ENCODE assay signal across 8 cellular contexts in the genomic region with DNA sequence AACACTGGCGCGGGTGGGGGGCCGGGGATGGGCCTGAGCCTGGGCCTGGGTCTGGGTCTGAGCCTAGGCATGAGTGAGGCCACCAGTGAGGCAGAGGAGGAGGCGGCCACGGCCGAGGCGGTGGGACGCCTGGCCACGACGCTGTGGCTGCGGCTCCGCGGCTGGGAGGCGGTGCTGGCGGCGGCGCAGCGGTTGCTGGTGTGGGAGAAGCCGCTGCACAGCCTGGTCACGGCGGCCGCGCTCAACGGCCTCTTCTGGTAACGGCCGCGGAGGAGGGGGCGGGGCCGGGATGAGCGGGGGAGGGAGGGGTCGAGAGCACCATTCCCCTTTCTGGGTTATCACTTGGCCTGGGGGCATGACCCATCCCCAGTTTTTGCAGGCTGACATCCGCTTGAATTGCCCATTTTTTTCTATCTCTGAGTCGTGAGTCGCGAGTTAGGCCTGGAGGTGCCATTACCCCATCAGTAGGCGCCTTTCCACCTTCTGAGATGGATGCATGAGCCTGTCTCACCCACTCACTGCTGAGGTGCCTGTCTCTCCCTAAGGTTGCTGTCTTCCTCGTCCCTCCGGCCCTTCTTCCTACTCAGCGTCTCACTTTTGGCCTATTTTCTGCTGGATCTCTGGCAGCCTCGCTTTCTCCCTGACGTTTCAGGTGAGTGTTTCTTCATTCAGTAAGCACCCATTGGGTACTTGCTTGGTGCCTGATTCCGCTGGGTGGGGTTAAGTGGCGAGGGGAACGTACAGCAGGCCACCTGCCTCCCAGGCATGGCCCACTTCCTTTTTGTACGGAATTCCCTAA. TPM values are rescaled to one million over a fixed set of nuclear protein-coding genes. Genes with fewer than 3 reads are reported as not detected.
DNase-seq lines count a peak whose midpoint lies in the region; ATAC-seq and TF ChIP-seq lines count a peak whose summit lies in the region.

No MANE protein-coding gene starts in this region.

- H3K27me3 Mint-ChIP-seq in CD14-positive monocyte (ENCODE audit: low read depth in 3 of 3), result peaks cover 0 to 3% (median 0%) of the 10 kb centered on the region in 3 donors
- no peaks in the 10 kb centered on the region for H3K27me3 Mint-ChIP-seq in T-helper 1 cell treated with Interleukin-12 subunit alpha and Interleukin-12 subunit beta and Interleukin-4 antibody, amounts not matched to agents 30 μg/mL and 1 μg/mL, for 36 hours (ENCODE audit: low read depth)

- DNase-seq in CD14-positive monocyte (ENCODE audit: low spot score), result no peak
- peak; percentile 20 for DNase-seq in cerebellar cortex (ENCODE audit: low spot score)
- DNase-seq in left lung, result peak in 1 of 2 donors; percentile 91
- DNase-seq in stimulated activated CD4-positive, alpha-beta T cell treated with anti-CD3 and anti-CD28 coated beads, Interleukin-4, amount 100 ng/mL, for 4 hours, result peak; percentile 10 to 46

- H3K27ac Mint-ChIP-seq in CD14-positive monocyte, result peak overlapping the region; percentile 57 to 91 (median 80)
- peak overlapping the region; percentile 84 for H3K27ac Mint-ChIP-seq in T-helper 1 cell treated with Interleukin-12 subunit alpha and Interleukin-12 subunit beta and Interleukin-4 antibody, amounts not matched to agents 30 μg/mL and 1 μg/mL, for 36 hours

- TF ChIP-seq CTCF in CD14-positive monocyte (IDR thresholded peaks at IDR 0.05), result peak; percentile 55
- no peak for TF ChIP-seq CTCF in left lung (IDR thresholded peaks at IDR 0.05)

- peaks cover 68% of the 10 kb centered on the region for H3K4me1 Mint-ChIP-seq in CD14-positive monocyte
- H3K4me1 Mint-ChIP-seq in T-helper 1 cell treated with Interleukin-12 subunit alpha and Interleukin-12 subunit beta and Interleukin-4 antibody, amounts not matched to agents 30 μg/mL and 1 μg/mL, for 36 hours (ENCODE audit: low read depth), result peaks cover 60% of the 10 kb centered on the region

- peaks cover 18 to 66% of the 10 kb centered on the region in 2 donors for H3K4me1 ChIP-seq in left lung

- H3K27ac ChIP-seq in left lung, result peak overlapping the region; percentile 99 to 100

- H3K9me3 ChIP-seq in left lung, result no peaks in the 10 kb centered on the region

- H3K36me3 ChIP-seq in left lung, result peaks cover 0 to 58% of the 10 kb centered on the region in 2 donors

- no peaks in the 10 kb centered on the region for H3K27me3 ChIP-seq in left lung

- intact Hi-C loops in CD14-positive monocyte (cut with micrococcal nuclease) (loop anchor here (1.0 to 10.0 kb wide), 6 partner anchors 28 to 426 kb away; partner anchors contain the start of genes ABCB6 (in 1 of the 2), GLB1L (in 1 of the 2), STK16 (in 1 of the 2) and TUBA4A (in 1 of the 2)), left lung (cut with DNase I) (no loop called here)

- H3K4me3 ChIP-seq in left lung, result peak overlapping the region; percentile 98

- peak overlapping the region; percentile 86 to 95 for H3K4me3 Mint-ChIP-seq in CD14-positive monocyte
- H3K4me3 Mint-ChIP-seq in T-helper 1 cell treated with Interleukin-12 subunit alpha and Interleukin-12 subunit beta and Interleukin-4 antibody, amounts not matched to agents 30 μg/mL and 1 μg/mL, for 36 hours, result peak overlapping the region; percentile 89

- H3K9me3 Mint-ChIP-seq in CD14-positive monocyte, result peaks cover 0 to 2% (median 0%) of the 10 kb centered on the region in 7 donors
- no peaks in the 10 kb centered on the region for H3K9me3 Mint-ChIP-seq in T-helper 1 cell treated with Interleukin-12 subunit alpha and Interleukin-12 subunit beta and Interleukin-4 antibody, amounts not matched to agents 30 μg/mL and 1 μg/mL, for 36 hours

- peak; percentile 27 for ATAC-seq in GM19397 (IDR thresholded peaks at IDR 0.05; ENCODE audit: unreplicated experiment)
- peak; percentile 8 for ATAC-seq in HG03460 (IDR thresholded peaks at IDR 0.05; ENCODE audit: unreplicated experiment)
- peak; percentile 1 for ATAC-seq in left lung
- no peak for ATAC-seq in GM18519 (IDR thresholded peaks at IDR 0.05; ENCODE audit: low FRiP score, unreplicated experiment)

- H3K36me3 Mint-ChIP-seq in CD14-positive monocyte, result peaks cover 52 to 62% of the 10 kb centered on the region in 2 donors
- H3K36me3 Mint-ChIP-seq in T-helper 1 cell treated with Interleukin-12 subunit alpha and Interleukin-12 subunit beta and Interleukin-4 antibody, amounts not matched to agents 30 μg/mL and 1 μg/mL, for 36 hours (ENCODE audit: low read depth), result peaks cover 33% of the 10 kb centered on the region

RNA-seq across cellular contexts. Expression of gene RETREG2, which starts 0.5 kb away (rescaled TPM):
- 10 to 100 TPM; 37.7 to 39.4 TPM for polyA plus RNA-seq in CD14-positive monocyte
- total RNA-seq in left lung, result 10 to 100 TPM; 84.6 to 85.4 TPM

RNA-seq across cellular contexts. Expression of gene CNPPD1, which starts 1.9 kb away (rescaled TPM):
- polyA plus RNA-seq in CD14-positive monocyte, result 10 to 100 TPM; 68.8 to 71.3 TPM
- 10 to 100 TPM; 59.0 to 68.2 TPM for total RNA-seq in left lung

RNA-seq across cellular contexts. Expression of gene SLC23A3, which starts 8.7 kb away (rescaled TPM):
- not detected for polyA plus RNA-seq in CD14-positive monocyte
- 1 to 10 TPM; 3.8 to 4.4 TPM for total RNA-seq in left lung

RNA-seq across cellular contexts. Expression of gene NHEJ1, which starts 18.0 kb away (rescaled TPM):
- polyA plus RNA-seq in CD14-positive monocyte, result 10 to 100 TPM; 20.3 to 20.9 TPM
- total RNA-seq in left lung, result 10 to 100 TPM; 14.0 to 16.4 TPM

RNA-seq across cellular contexts. Expression of gene ZFAND2B, which starts 28.0 kb away (rescaled TPM):
- 10 to 100 TPM; 45.7 to 53.2 TPM for polyA plus RNA-seq in CD14-positive monocyte
- total RNA-seq in left lung, result 10 to 100 TPM; 28.5 to 40.8 TPM

Comparison
In these comparisons a context has a peak if more than half of its experiments do, and no peak if none do; other contexts are left out.
1. intact Hi-C loops: an anchor here in CD14-positive monocyte (1.0 to 10.0 kb wide); none called in left lung.